Comparison of ENCODE assay signal across 1 cellular context in genomic region chr18:11857177-11857887, GRCh38.
A peak's percentile ranks its signal among the peaks of the same experiment; 100 is the strongest.
TF ChIP-seq lines count a peak whose summit lies in the region.

No MANE protein-coding gene starts in this region.

TF ChIP-seq in K562, 482 proteins besides CTCF, POLR2A, EP300 and RAD21 (continued from another document):
- TF ChIP-seq PRDM10 (IDR thresholded peaks at IDR 0.05; ENCODE audit: partially characterized antibody): peak; percentile 81
- peak; percentile 77; the same call in 1 of the 2 replicates for TF ChIP-seq PHF21A (IDR thresholded peaks at IDR 0.05; ENCODE audit: borderline replicate concordance, low read depth)
- no peak for TF ChIP-seq PBX2 (CRISPR knock-in tag; IDR thresholded peaks at IDR 0.05; ENCODE audit: low read depth)
- peak; percentile 70 for TF ChIP-seq PBX2 (tag; conservative IDR thresholded peaks at IDR 0.05; ENCODE audit: low read depth)
- 0 out of 2 replicates have a peak, but pooled peaks have one; percentile 43 for TF ChIP-seq HLTF (IDR thresholded peaks at IDR 0.05)
- peak; percentile 34 for TF ChIP-seq ELF1 (tag; IDR thresholded peaks at IDR 0.05)
- no peak for TF ChIP-seq ID3 (CRISPR knock-in tag; IDR thresholded peaks at IDR 0.05)
- TF ChIP-seq ID3 (tag; IDR thresholded peaks at IDR 0.05): no peak
- peak; percentile 77 for TF ChIP-seq MEIS2 (IDR thresholded peaks at IDR 0.05; ENCODE audit: partially characterized antibody)
- no peak for TF ChIP-seq PPARD (CRISPR knock-in tag; IDR thresholded peaks at IDR 0.05)
- TF ChIP-seq KDM1A (IDR thresholded peaks at IDR 0.05): peak; percentile 84 to 87; a peak in 3 of 4 replicates
- TF ChIP-seq STAT6 (CRISPR knock-in tag; IDR thresholded peaks at IDR 0.05): no peak
- TF ChIP-seq TRIM28 (IDR thresholded peaks at IDR 0.05): no peak
- TF ChIP-seq ZNF124 (CRISPR knock-in tag; IDR thresholded peaks at IDR 0.05): no peak
- TF ChIP-seq USF1 (CRISPR knock-in tag; IDR thresholded peaks at IDR 0.05): 0 out of 2 replicates have a peak, but pooled peaks have one; percentile 25
- TF ChIP-seq PYGO2 (tag; IDR thresholded peaks at IDR 0.05): no peak
- TF ChIP-seq CEBPB (tag; IDR thresholded peaks at IDR 0.05): peak; percentile 74
- TF ChIP-seq DACH1 (IDR thresholded peaks at IDR 0.05; ENCODE audit: partially characterized antibody): peak; percentile 55
- peak in 1 of 2 experiments; percentile 85; a peak in 2 of 4 replicates for TF ChIP-seq HDAC1 (IDR thresholded peaks at IDR 0.05)
- peak; percentile 68; the same call in 1 of the 2 replicates for TF ChIP-seq NBN (IDR thresholded peaks at IDR 0.05; ENCODE audit: low read depth)
- TF ChIP-seq ZEB2 (IDR thresholded peaks at IDR 0.05): peak; percentile 87
- TF ChIP-seq PHTF2 (CRISPR knock-in tag; IDR thresholded peaks at IDR 0.05): no peak
- no peak for TF ChIP-seq ZNF584 (CRISPR knock-in tag; IDR thresholded peaks at IDR 0.05; ENCODE audit: low read depth)
- TF ChIP-seq PKNOX1 (IDR thresholded peaks at IDR 0.05): peak; percentile 59
- peak; percentile 69 for TF ChIP-seq MAFK (IDR thresholded peaks at IDR 0.05; ENCODE audit: low read length)
- no peak for TF ChIP-seq ZNF23 (CRISPR knock-in tag; IDR thresholded peaks at IDR 0.05)
- TF ChIP-seq SRSF1 (IDR thresholded peaks at IDR 0.05; ENCODE audit: low read depth, low read length): no peak
- peak; percentile 59; the same call in 1 of the 2 replicates for TF ChIP-seq ZBTB2 (IDR thresholded peaks at IDR 0.05)
- peak; percentile 60 to 67 for TF ChIP-seq NRF1 (conservative IDR thresholded peaks at IDR 0.05 in 1 of 2, IDR thresholded peaks at IDR 0.05 in 1 of 2)
- TF ChIP-seq ZNF316 (IDR thresholded peaks at IDR 0.05): peak; percentile 90
- 0 out of 2 replicates have a peak, but pooled peaks have one; percentile 31 for TF ChIP-seq BCOR (IDR thresholded peaks at IDR 0.05)
- TF ChIP-seq KAT2B (IDR thresholded peaks at IDR 0.05; ENCODE audit: low read depth, low read length): no peak
- no peak; a peak in 1 of 4 replicates for TF ChIP-seq TBL1XR1 (IDR thresholded peaks at IDR 0.05; ENCODE audit: low read length in 2 of 2)
- peak; percentile 35; the same call in 1 of the 2 replicates for TF ChIP-seq LEF1 (IDR thresholded peaks at IDR 0.05)
- TF ChIP-seq CXXC5 (CRISPR knock-in tag; IDR thresholded peaks at IDR 0.05): peak; percentile 31; the same call in 1 of the 2 replicates
- peak; percentile 78 for TF ChIP-seq TFAP4 (CRISPR knock-in tag; IDR thresholded peaks at IDR 0.05; ENCODE audit: borderline replicate concordance)
- TF ChIP-seq POLR3A (IDR thresholded peaks at IDR 0.05; ENCODE audit: borderline replicate concordance, extremely low read depth, insufficient read depth, insufficient read length): no peak
- TF ChIP-seq PATZ1 (CRISPR knock-in tag; IDR thresholded peaks at IDR 0.05; ENCODE audit: borderline replicate concordance): no peak
- peak; percentile 84; the same call in 1 of the 2 replicates for TF ChIP-seq TARDBP (IDR thresholded peaks at IDR 0.05)
- TF ChIP-seq ZKSCAN3 (CRISPR knock-in tag; IDR thresholded peaks at IDR 0.05): no peak
- TF ChIP-seq CREM (IDR thresholded peaks at IDR 0.05; ENCODE audit: low read depth): peak; percentile 95
- TF ChIP-seq TRIM24 (IDR thresholded peaks at IDR 0.05): peak in 1 of 2 experiments; percentile 21; a peak in 2 of 4 replicates
- peak; percentile 79 for TF ChIP-seq ATF7 (IDR thresholded peaks at IDR 0.05)
- peak in 1 of 2 experiments; percentile 54; a peak in 1 of 4 replicates for TF ChIP-seq MNT (conservative IDR thresholded peaks at IDR 0.05)
- 0 out of 2 replicates have a peak, but pooled peaks have one; percentile 3 for TF ChIP-seq MYC (IDR thresholded peaks at IDR 0.05; ENCODE audit: low read depth, low read length)
- no peak for TF ChIP-seq MYC (CRISPR knock-in tag; IDR thresholded peaks at IDR 0.05; ENCODE audit: borderline replicate concordance, low read depth)
- TF ChIP-seq SMARCE1 (IDR thresholded peaks at IDR 0.05): peak; percentile 74; the same call in 1 of the 2 replicates
- TF ChIP-seq CREB1 (IDR thresholded peaks at IDR 0.05): peak; percentile 92
- TF ChIP-seq CREB1 (CRISPR knock-in tag; IDR thresholded peaks at IDR 0.05): peak; percentile 84
